In genomic region chr15:31435256-31435781, GRCh38 we compare ENCODE assay signal across 8 cellular contexts.
DNase-seq lines count a peak whose midpoint lies in the region; ATAC-seq and TF ChIP-seq lines count a peak whose summit lies in the region.

No MANE protein-coding gene starts in this region.

- peak; percentile 54 for DNase-seq in AG09309 (ENCODE audit: low read depth)
- DNase-seq in NK-92 (lab: John Stamatoyannopoulos, UW; ENCODE audit: unreplicated experiment): peak; percentile 28
- peak; percentile 86 for DNase-seq in activated CD8-positive, alpha-beta memory T cell treated with anti-CD3 and anti-CD28 coated beads, Interleukin-2, amount 50 U/mL, for 4 hours
- no peak for DNase-seq in epithelial cell of proximal tubule (ENCODE audit: low read depth)
- peak; percentile 69 for DNase-seq in myocyte (ENCODE audit: low read depth)
- DNase-seq in stimulated activated CD8-positive, alpha-beta memory T cell treated with anti-CD3 and anti-CD28 coated beads, Interleukin-7, amount 100 ng/mL, for 24 hours (ENCODE audit: low read depth): peak; percentile 62

- peak overlapping the region; percentile 4 for H3K4me3 ChIP-seq in AG09309 (ENCODE audit: control insufficient read depth, low read depth, low read length)
- H3K4me3 ChIP-seq in epithelial cell of proximal tubule (ENCODE audit: low read depth, low read length): no peak overlapping the region

- TF ChIP-seq CTCF in AG09309 (IDR thresholded peaks at IDR 0.05; ENCODE audit: control insufficient read depth, insufficient read depth, low read depth, low read length, missing control alignments) (peak; percentile 82), epithelial cell of proximal tubule (conservative IDR thresholded peaks at IDR 0.05; ENCODE audit: low read depth, low read length) (peak; percentile 67)

- ATAC-seq in GM18870 (IDR thresholded peaks at IDR 0.05; ENCODE audit: unreplicated experiment): peak; percentile 56
- peak; percentile 62 for ATAC-seq in HG03135 (IDR thresholded peaks at IDR 0.05; ENCODE audit: unreplicated experiment)
